In the genomic region with DNA sequence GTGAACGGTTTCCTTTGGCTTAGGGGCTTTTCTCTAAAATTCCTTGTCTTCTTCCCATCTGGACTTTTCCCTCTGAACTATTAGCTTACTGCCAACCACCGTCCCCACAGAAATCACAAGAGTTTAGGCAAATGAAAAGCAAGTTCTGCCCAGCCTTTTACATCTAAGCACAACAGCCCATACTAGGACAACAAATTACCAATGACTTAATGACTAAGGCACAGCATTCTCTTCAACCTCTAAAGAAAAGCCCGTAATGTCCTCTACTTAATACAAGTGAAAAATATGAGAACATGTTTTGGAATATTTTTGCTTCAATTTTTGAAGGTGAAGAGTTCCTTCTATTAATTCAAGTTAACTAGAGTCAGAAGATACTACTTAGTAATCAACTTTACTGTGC, we compare ENCODE assay signal across 9 cellular contexts. TPM values are rescaled to one million over a fixed set of nuclear protein-coding genes. Genes with fewer than 3 reads are reported as not detected.
DNase-seq lines count a peak whose midpoint lies in the region; ATAC-seq lines count a peak whose summit lies in the region.
"Had no signal": no experiment of that assay in that cellular context is flagged by ENCODE, and none has a peak within 500 bp of the region (broad histone marks: within the 10 kb centered on the region; RNA-seq: fewer than 3 reads in every experiment).

No MANE protein-coding gene starts in this region.

- peak overlapping the region; percentile 92 for H3K27ac ChIP-seq in iPS-20b (ENCODE audit: low read length)
- H3K27ac ChIP-seq in stomach smooth muscle (ENCODE audit: low read length): peak overlapping the region; percentile 96

- H3K36me3 ChIP-seq in iPS-20b (ENCODE audit: insufficient read depth, low read depth, low read length) (no peaks in the 10 kb centered on the region), stomach smooth muscle (ENCODE audit: control insufficient read depth in 2 of 2, insufficient read depth in 2 of 2, low read length in 2 of 2) (no peaks in the 10 kb centered on the region)

- H3K9ac ChIP-seq in iPS-20b (ENCODE audit: low read depth, low read length) (peak overlapping the region; percentile 90; the same call in 1 of the 2 replicates), stomach smooth muscle (ENCODE audit: low read length in 2 of 2) (peak overlapping the region; percentile 97 to 99)

- no peak for DNase-seq in T-helper 2 cell treated with Interferon-gamma antibody and Interleukin-4, amounts not matched to agents 5 μg/mL and 100 μg/mL, for 36 hours (ENCODE audit: low spot score)
- DNase-seq in T-helper 2 cell (no peak), SKM-1 (lab: John Stamatoyannopoulos, UW; ENCODE audit: unreplicated experiment) (no peak), MV-4-11 (lab: John Stamatoyannopoulos, UW) (no peak)
- no peak for DNase-seq in activated T-helper 2 cell treated with anti-CD3 and anti-CD28 coated beads, Interferon-gamma antibody, Interleukin-2, Interleukin-4, amounts not matched to agents 10 μg/mL and 5 μg/mL and 100 μg/mL, durations not matched to agents 14 hours and 24 hours and 36 hours (ENCODE audit: low spot score)
- DNase-seq: activated CD8-positive, alpha-beta memory T cell treated with anti-CD3 and anti-CD28 coated beads, Interleukin-2, amount 50 U/mL, for 48 hours had no signal

- H3K9me3 ChIP-seq in iPS-20b (ENCODE audit: insufficient read depth, low read depth, low read length) (no peaks in the 10 kb centered on the region), stomach smooth muscle (ENCODE audit: control insufficient read depth in 2 of 2, low read length in 2 of 2) (no peaks in the 10 kb centered on the region)

- H3K4me3 ChIP-seq in iPS-20b (ENCODE audit: low read length) (peak overlapping the region; percentile 84), stomach smooth muscle (ENCODE audit: low read length in 2 of 2) (peak overlapping the region; percentile 95 to 99)

- peaks cover 14% of the 10 kb centered on the region for H3K36me3 Mint-ChIP-seq in T-helper 2 cell treated with Interferon-gamma antibody and Interleukin-4, amounts not matched to agents 5 μg/mL and 100 μg/mL, for 36 hours (ENCODE audit: low read depth)
- H3K36me3 Mint-ChIP-seq in activated T-helper 2 cell treated with anti-CD3 and anti-CD28 coated beads, Interferon-gamma antibody, Interleukin-2, Interleukin-4, amounts not matched to agents 10 μg/mL and 5 μg/mL and 100 μg/mL, durations not matched to agents 14 hours and 24 hours and 36 hours (ENCODE audit: low read depth): peaks cover 13% of the 10 kb centered on the region

- peak overlapping the region; percentile 96 for H3K4me3 Mint-ChIP-seq in T-helper 2 cell treated with Interferon-gamma antibody and Interleukin-4, amounts not matched to agents 5 μg/mL and 100 μg/mL, for 36 hours
- peak overlapping the region; percentile 96 for H3K4me3 Mint-ChIP-seq in activated T-helper 2 cell treated with anti-CD3 and anti-CD28 coated beads, Interferon-gamma antibody, Interleukin-2, Interleukin-4, amounts not matched to agents 10 μg/mL and 5 μg/mL and 100 μg/mL, durations not matched to agents 14 hours and 24 hours and 36 hours (ENCODE audit: low read depth)

- H3K27me3 ChIP-seq in iPS-20b (ENCODE audit: insufficient read depth, low read length): no peaks in the 10 kb centered on the region
- H3K27me3 ChIP-seq in stomach smooth muscle (ENCODE audit: control insufficient read depth in 1 of 2, insufficient read depth in 2 of 2, low read length in 2 of 2): no peaks in the 10 kb centered on the region

- no peaks in the 10 kb centered on the region for H3K27me3 Mint-ChIP-seq in T-helper 2 cell treated with Interferon-gamma antibody and Interleukin-4, amounts not matched to agents 5 μg/mL and 100 μg/mL, for 36 hours (ENCODE audit: low read depth)
- H3K27me3 Mint-ChIP-seq in activated T-helper 2 cell treated with anti-CD3 and anti-CD28 coated beads, Interferon-gamma antibody, Interleukin-2, Interleukin-4, amounts not matched to agents 10 μg/mL and 5 μg/mL and 100 μg/mL, durations not matched to agents 14 hours and 24 hours and 36 hours (ENCODE audit: low read depth): no peaks in the 10 kb centered on the region

- H3K27ac Mint-ChIP-seq in T-helper 2 cell treated with Interferon-gamma antibody and Interleukin-4, amounts not matched to agents 5 μg/mL and 100 μg/mL, for 36 hours: peak overlapping the region; percentile 98
- H3K27ac Mint-ChIP-seq in activated T-helper 2 cell treated with anti-CD3 and anti-CD28 coated beads, Interferon-gamma antibody, Interleukin-2, Interleukin-4, amounts not matched to agents 10 μg/mL and 5 μg/mL and 100 μg/mL, durations not matched to agents 14 hours and 24 hours and 36 hours: peak overlapping the region; percentile 21

- H3K4me1 Mint-ChIP-seq in T-helper 2 cell treated with Interferon-gamma antibody and Interleukin-4, amounts not matched to agents 5 μg/mL and 100 μg/mL, for 36 hours (ENCODE audit: low read depth): peaks cover 26% of the 10 kb centered on the region
- H3K4me1 Mint-ChIP-seq in activated T-helper 2 cell treated with anti-CD3 and anti-CD28 coated beads, Interferon-gamma antibody, Interleukin-2, Interleukin-4, amounts not matched to agents 10 μg/mL and 5 μg/mL and 100 μg/mL, durations not matched to agents 14 hours and 24 hours and 36 hours (ENCODE audit: low read depth): peaks cover 25% of the 10 kb centered on the region

- no peak for ATAC-seq in GM18498 (IDR thresholded peaks at IDR 0.05; ENCODE audit: unreplicated experiment)

- intact Hi-C loops in activated T-helper 2 cell treated with anti-CD3 and anti-CD28 coated beads, Interferon-gamma antibody, Interleukin-2, Interleukin-4, amounts not matched to agents 10 μg/mL and 5 μg/mL and 100 μg/mL, durations not matched to agents 14 hours and 24 hours and 36 hours (cut with micrococcal nuclease): loop anchor here (10.0 kb wide), 2 partner anchors 321 to 1059 kb away; a partner anchor contains a TSS

- H3K4me1 ChIP-seq in iPS-20b (ENCODE audit: insufficient read depth, low read length) (peaks cover 9% of the 10 kb centered on the region), stomach smooth muscle (ENCODE audit: control insufficient read depth, insufficient read depth, low read length) (peaks cover 26% of the 10 kb centered on the region)

- H3K9me3 Mint-ChIP-seq in T-helper 2 cell treated with Interferon-gamma antibody and Interleukin-4, amounts not matched to agents 5 μg/mL and 100 μg/mL, for 36 hours: no peaks in the 10 kb centered on the region
- H3K9me3 Mint-ChIP-seq in activated T-helper 2 cell treated with anti-CD3 and anti-CD28 coated beads, Interferon-gamma antibody, Interleukin-2, Interleukin-4, amounts not matched to agents 10 μg/mL and 5 μg/mL and 100 μg/mL, durations not matched to agents 14 hours and 24 hours and 36 hours: no peaks in the 10 kb centered on the region

RNA-seq across cellular contexts. Expression of a gene that starts 1.2 kb away (rescaled TPM):
- 10.6 and 11.0 TPM in 2 replicates for total RNA-seq in activated T-helper 2 cell treated with anti-CD3 and anti-CD28 coated beads, Interferon-gamma antibody, Interleukin-2, Interleukin-4, amounts not matched to agents 10 μg/mL and 5 μg/mL and 100 μg/mL, durations not matched to agents 14 hours and 24 hours and 36 hours

RNA-seq across cellular contexts. Expression of a gene that starts 21.7 kb away (rescaled TPM):
- 48.0 and 49.4 TPM in 2 replicates for total RNA-seq in activated T-helper 2 cell treated with anti-CD3 and anti-CD28 coated beads, Interferon-gamma antibody, Interleukin-2, Interleukin-4, amounts not matched to agents 10 μg/mL and 5 μg/mL and 100 μg/mL, durations not matched to agents 14 hours and 24 hours and 36 hours

RNA-seq across cellular contexts. Expression of a gene that starts 41.5 kb away (rescaled TPM):
- total RNA-seq in activated T-helper 2 cell treated with anti-CD3 and anti-CD28 coated beads, Interferon-gamma antibody, Interleukin-2, Interleukin-4, amounts not matched to agents 10 μg/mL and 5 μg/mL and 100 μg/mL, durations not matched to agents 14 hours and 24 hours and 36 hours: 75.4 and 77.4 TPM in 2 replicates
